19 cellular contexts compared by ENCODE assay signal in genomic region chr2:76760367-76760704, GRCh38.
DNase-seq lines count a peak whose midpoint lies in the region; ATAC-seq and TF ChIP-seq lines count a peak whose summit lies in the region.
"Had no signal": no experiment of that assay in that cellular context is flagged by ENCODE, and none has a peak within 500 bp of the region (broad histone marks: within the 10 kb centered on the region; RNA-seq: fewer than 3 reads in every experiment).

No MANE protein-coding gene starts in this region.

- H3K79me2 ChIP-seq in OCI-LY7 (ENCODE audit: insufficient read depth, low read depth, low read length), result no peaks in the 10 kb centered on the region

- TF ChIP-seq CTCF in 22Rv1 (IDR thresholded peaks at IDR 0.05) (no peak), OCI-LY7 (conservative IDR thresholded peaks at IDR 0.05; ENCODE audit: low read length) (no peak), foreskin fibroblast (IDR thresholded peaks at IDR 0.05; ENCODE audit: low read depth, low read length) (no peak)

- peak overlapping the region; percentile 90; the same call in 1 of the 2 replicates for H2AFZ ChIP-seq in OCI-LY7 (ENCODE audit: low read length)

- no TSS peak for BruUV-seq in OCI-LY7 (replicated peaks; lab: Mats Ljungman, UMichigan)

- H3K27ac ChIP-seq in 22Rv1 (peak overlapping the region; percentile 60), OCI-LY7 (ENCODE audit: low read depth, low read length, poor library complexity, severe bottlenecking) (no peak overlapping the region)
- H3K27ac ChIP-seq: SJCRH30 had no signal

- intact Hi-C loops in OCI-LY7 (cut with micrococcal nuclease; ENCODE audit: unreplicated experiment), result no loop called here

- no peak overlapping the region for H3K4me3 ChIP-seq in OCI-LY7 (ENCODE audit: low read depth, low read length, poor library complexity, severe bottlenecking)
- no peak overlapping the region for H3K4me3 ChIP-seq in foreskin fibroblast (ENCODE audit: low read depth in 1 of 2, low read length in 2 of 2)
- H3K4me3 ChIP-seq: SJCRH30 had no signal

- DNase-seq in OCI-LY7 (ENCODE audit: low spot score) (no peak), G401 (ENCODE audit: low spot score) (no peak), NCI-H69 (lab: John Stamatoyannopoulos, UW) (no peak), foreskin fibroblast (no peak)
- DNase-seq: BE2C; Caco-2; CD4-positive, alpha-beta T cell; DMS153; H7; KBM-7; NCI-H1694 treated with DMSO at 0.1 percent for 48 hours; NCI-H2107; NCI-H510A treated with DMSO at 0.1 percent for 48 hours had no signal

- ATAC-seq in GM19351 (IDR thresholded peaks at IDR 0.05; ENCODE audit: unreplicated experiment), result peak; percentile 51
- peak; percentile 21 for ATAC-seq in HG02885 (IDR thresholded peaks at IDR 0.05; ENCODE audit: poor library complexity, unreplicated experiment)
- ATAC-seq in GM21381 (IDR thresholded peaks at IDR 0.05; ENCODE audit: unreplicated experiment), result no peak
- ATAC-seq: HepG2 had no signal

- no peaks in the 10 kb centered on the region for H3K36me3 ChIP-seq in OCI-LY7 (ENCODE audit: insufficient read depth, low read length)
- H3K36me3 ChIP-seq: BE2C, SJCRH30 had no signal

- H3K9me3 ChIP-seq in OCI-LY7 (ENCODE audit: low read length), result no peaks in the 10 kb centered on the region
- H3K9me3 ChIP-seq: BE2C, Caco-2, SJCRH30 had no signal

- no peaks in the 10 kb centered on the region for H3K9me2 ChIP-seq in OCI-LY7 (ENCODE audit: insufficient read depth, low read length)

- in situ Hi-C loops in G401 (cut with HindIII; ENCODE audit: low sequenced_read_pairs), result no loop called here

- CTCF ChIA-PET in OCI-LY7 (lab: Charles Lee; ENCODE audit: unreplicated experiment), result no interaction called here

- no peaks in the 10 kb centered on the region for H4K20me1 ChIP-seq in OCI-LY7 (ENCODE audit: insufficient read depth, low read length)

- POLR2A ChIA-PET in OCI-LY7 (lab: Charles Lee), result interaction anchor here (0.6 kb wide), 1 partner anchor 14 kb away, joined by 4 read pairs; no protein-coding TSS in a partner anchor

- H3K4me2 ChIP-seq in OCI-LY7 (ENCODE audit: low read length), result peak overlapping the region; percentile 56

- peaks cover 23% of the 10 kb centered on the region for H3K4me1 ChIP-seq in OCI-LY7 (ENCODE audit: insufficient read depth, low read length, poor library complexity, severe bottlenecking)
- H3K4me1 ChIP-seq: BE2C, Caco-2 had no signal
